ENCODE assay signal across 1 cellular context in the genomic region with DNA sequence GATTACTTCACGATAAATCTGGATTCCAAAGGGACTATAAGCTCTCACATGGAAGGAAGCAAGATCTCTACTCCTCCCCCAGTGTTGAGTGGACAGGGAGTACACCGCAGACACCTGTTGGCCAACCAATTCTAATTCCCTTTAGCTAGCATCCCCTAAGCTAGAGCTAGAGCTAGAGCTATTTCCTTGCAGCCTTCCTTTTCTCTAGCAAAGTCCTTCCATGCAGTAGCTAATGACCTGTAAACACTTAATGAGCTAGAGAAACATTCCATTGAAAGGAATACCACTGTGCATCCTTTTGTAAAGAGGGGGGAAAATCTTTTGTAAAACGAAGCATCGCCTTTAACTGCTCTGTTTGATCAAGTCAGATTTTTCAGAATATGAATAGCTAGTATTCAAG.
A peak's percentile ranks its signal among the peaks of the same experiment; 100 is the strongest.
TF ChIP-seq lines count a peak whose summit lies in the region.

No MANE protein-coding gene starts in this region.

TF ChIP-seq in GM23338, 12 proteins besides CTCF, POLR2A, EP300 and RAD21:
- TF ChIP-seq, protein P1, sequence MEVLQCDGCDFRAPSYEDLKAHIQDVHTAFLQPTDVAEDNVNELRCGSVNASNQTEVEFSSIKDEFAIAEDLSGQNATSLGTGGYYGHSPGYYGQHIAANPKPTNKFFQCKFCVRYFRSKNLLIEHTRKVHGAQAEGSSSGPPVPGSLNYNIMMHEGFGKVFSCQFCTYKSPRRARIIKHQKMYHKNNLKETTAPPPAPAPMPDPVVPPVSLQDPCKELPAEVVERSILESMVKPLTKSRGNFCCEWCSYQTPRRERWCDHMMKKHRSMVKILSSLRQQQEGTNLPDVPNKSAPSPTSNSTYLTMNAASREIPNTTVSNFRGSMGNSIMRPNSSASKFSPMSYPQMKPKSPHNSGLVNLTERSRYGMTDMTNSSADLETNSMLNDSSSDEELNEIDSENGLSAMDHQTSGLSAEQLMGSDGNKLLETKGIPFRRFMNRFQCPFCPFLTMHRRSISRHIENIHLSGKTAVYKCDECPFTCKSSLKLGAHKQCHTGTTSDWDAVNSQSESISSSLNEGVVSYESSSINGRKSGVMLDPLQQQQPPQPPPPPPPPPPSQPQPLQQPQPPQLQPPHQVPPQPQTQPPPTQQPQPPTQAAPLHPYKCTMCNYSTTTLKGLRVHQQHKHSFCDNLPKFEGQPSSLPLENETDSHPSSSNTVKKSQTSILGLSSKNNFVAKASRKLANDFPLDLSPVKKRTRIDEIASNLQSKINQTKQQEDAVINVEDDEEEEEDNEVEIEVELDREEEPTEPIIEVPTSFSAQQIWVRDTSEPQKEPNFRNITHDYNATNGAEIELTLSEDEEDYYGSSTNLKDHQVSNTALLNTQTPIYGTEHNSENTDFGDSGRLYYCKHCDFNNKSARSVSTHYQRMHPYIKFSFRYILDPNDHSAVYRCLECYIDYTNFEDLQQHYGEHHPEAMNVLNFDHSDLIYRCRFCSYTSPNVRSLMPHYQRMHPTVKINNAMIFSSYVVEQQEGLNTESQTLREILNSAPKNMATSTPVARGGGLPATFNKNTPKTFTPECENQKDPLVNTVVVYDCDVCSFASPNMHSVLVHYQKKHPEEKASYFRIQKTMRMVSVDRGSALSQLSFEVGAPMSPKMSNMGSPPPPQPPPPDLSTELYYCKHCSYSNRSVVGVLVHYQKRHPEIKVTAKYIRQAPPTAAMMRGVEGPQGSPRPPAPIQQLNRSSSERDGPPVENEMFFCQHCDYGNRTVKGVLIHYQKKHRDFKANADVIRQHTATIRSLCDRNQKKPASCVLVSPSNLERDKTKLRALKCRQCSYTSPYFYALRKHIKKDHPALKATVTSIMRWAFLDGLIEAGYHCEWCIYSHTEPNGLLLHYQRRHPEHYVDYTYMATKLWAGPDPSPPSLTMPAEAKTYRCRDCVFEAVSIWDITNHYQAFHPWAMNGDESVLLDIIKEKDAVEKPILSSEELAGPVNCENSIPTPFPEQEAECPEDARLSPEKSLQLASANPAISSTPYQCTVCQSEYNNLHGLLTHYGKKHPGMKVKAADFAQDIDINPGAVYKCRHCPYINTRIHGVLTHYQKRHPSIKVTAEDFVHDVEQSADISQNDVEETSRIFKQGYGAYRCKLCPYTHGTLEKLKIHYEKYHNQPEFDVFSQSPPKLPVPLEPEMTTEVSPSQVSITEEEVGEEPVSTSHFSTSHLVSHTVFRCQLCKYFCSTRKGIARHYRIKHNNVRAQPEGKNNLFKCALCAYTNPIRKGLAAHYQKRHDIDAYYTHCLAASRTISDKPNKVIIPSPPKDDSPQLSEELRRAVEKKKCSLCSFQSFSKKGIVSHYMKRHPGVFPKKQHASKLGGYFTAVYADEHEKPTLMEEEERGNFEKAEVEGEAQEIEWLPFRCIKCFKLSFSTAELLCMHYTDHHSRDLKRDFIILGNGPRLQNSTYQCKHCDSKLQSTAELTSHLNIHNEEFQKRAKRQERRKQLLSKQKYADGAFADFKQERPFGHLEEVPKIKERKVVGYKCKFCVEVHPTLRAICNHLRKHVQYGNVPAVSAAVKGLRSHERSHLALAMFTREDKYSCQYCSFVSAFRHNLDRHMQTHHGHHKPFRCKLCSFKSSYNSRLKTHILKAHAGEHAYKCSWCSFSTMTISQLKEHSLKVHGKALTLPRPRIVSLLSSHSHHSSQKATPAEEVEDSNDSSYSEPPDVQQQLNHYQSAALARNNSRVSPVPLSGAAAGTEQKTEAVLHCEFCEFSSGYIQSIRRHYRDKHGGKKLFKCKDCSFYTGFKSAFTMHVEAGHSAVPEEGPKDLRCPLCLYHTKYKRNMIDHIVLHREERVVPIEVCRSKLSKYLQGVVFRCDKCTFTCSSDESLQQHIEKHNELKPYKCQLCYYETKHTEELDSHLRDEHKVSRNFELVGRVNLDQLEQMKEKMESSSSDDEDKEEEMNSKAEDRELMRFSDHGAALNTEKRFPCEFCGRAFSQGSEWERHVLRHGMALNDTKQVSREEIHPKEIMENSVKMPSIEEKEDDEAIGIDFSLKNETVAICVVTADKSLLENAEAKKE (CRISPR knock-in tag; IDR thresholded peaks at IDR 0.05) = no peak
- TF ChIP-seq POLR2AphosphoS5 (IDR thresholded peaks at IDR 0.05; ENCODE audit: low read depth) = no peak
- peak; percentile 10; the same call in 1 of the 2 replicates for TF ChIP-seq NANOG (IDR thresholded peaks at IDR 0.05; ENCODE audit: borderline replicate concordance)
